Comparison of ENCODE assay signal across 5 cellular contexts in the genomic region with DNA sequence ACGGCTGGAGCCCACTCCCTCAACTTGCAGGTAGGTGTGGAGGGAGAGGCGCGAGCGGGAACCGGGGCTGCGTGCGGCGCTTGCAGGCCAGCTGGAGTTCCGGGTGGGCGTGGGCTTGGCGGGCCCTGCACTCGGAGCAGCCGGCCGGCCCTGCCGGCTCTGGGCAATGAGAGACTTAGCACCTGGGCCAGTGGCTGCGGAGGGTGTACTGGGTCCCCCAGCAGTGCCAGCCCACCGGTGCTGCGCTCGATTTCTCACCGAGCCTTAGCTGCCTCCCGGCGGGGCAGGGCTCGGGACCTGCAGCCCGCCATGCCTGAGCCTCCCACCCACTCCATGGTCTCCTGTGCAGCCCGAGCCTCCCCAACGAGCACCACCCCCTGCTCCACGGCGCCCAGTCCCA. TPM values are rescaled to one million over a fixed set of nuclear protein-coding genes. Genes with fewer than 3 reads are reported as not detected.
"Had no signal": no experiment of that assay in that cellular context is flagged by ENCODE, and none has a peak within 500 bp of the region (broad histone marks: within the 10 kb centered on the region; RNA-seq: fewer than 3 reads in every experiment).

No MANE protein-coding gene starts in this region.

RNA-seq across cellular contexts. Expression of gene SSMEM1, which starts 22.3 kb away (rescaled TPM):
- total RNA-seq: HepG2, HT-29, HT1080, IMR-90 had no signal
- polyA plus RNA-seq: HepG2, IgD-negative memory B cell had no signal

RNA-seq across cellular contexts. Expression of gene CPA2, which starts 36.7 kb away (rescaled TPM):
- total RNA-seq: HepG2, HT-29, HT1080, IMR-90 had no signal
- polyA plus RNA-seq: HepG2, IgD-negative memory B cell had no signal
